9 cellular contexts compared by ENCODE assay signal in the genomic region with DNA sequence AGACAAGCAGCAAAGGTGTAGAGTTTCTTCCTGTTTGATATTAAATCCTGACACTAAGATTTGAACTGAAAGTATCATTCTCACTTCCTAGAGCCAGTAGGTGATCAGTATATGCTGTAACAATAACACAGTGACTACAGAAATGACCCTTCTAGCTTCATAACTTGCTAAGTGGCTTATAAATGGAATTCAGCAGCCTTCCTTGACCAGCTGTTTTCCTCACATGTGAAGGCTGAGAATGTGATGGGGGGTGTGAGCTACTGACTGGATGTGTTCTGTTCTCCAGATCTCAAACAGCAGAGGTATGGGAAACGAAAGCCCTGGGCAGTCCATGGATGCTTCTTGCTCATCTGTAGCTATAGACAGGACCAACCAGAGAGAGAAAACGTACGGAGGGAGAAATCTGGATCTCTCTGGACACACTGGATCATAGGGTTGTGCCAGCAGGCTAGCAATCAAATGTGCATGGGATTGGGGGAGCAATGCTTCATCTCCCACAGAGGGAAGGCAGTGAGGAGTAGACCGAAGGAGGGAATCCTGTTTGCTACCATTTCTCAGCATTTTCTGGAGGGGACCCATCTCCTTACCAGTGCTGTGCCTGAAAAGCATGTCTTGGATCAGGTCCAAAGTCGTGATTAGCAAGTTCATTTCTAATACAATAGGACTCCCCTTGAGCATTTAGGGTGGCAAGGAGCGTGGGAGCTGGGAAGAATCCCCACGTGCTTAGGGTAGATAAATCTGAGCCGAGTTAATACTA. TPM values are rescaled to one million over a fixed set of nuclear protein-coding genes. Genes with fewer than 3 reads are reported as not detected.
DNase-seq lines count a peak whose midpoint lies in the region; ATAC-seq, FAIRE-seq and TF ChIP-seq lines count a peak whose summit lies in the region.
"Had no signal": no experiment of that assay in that cellular context is flagged by ENCODE, and none has a peak within 500 bp of the region (broad histone marks: within the 10 kb centered on the region; RNA-seq: fewer than 3 reads in every experiment).

No MANE protein-coding gene starts in this region.

- no peaks in the 10 kb centered on the region for H4K20me1 ChIP-seq in K562 (replicated peaks; ENCODE audit: control insufficient read depth, insufficient read depth, low read length)
- peaks cover 31% of the 10 kb centered on the region for H4K20me1 ChIP-seq in smooth muscle cell (ENCODE audit: low read depth)

- no peaks in the 10 kb centered on the region for H3K27me3 ChIP-seq in K562 (ENCODE audit: control insufficient read depth in 2 of 2, insufficient read depth in 2 of 2, low read length in 2 of 2)
- no peaks in the 10 kb centered on the region for H3K27me3 ChIP-seq in smooth muscle cell (ENCODE audit: low read depth)
- H3K27me3 ChIP-seq in psoas muscle (ENCODE audit: insufficient read depth in 3 of 3, low read length in 2 of 3), result no peaks in the 10 kb centered on the region

- H3K9me3 ChIP-seq in K562 (replicated peaks; ENCODE audit: control insufficient read depth, insufficient read depth, low read depth, low read length) (no peaks in the 10 kb centered on the region), smooth muscle cell (replicated peaks; ENCODE audit: low read depth) (no peaks in the 10 kb centered on the region), psoas muscle (no peaks in the 10 kb centered on the region)

- H3F3A ChIP-seq in smooth muscle cell (ENCODE audit: low read depth), result peaks cover 24% of the 10 kb centered on the region

- H3K9ac ChIP-seq in K562 (ENCODE audit: insufficient read depth in 1 of 2, low read depth in 2 of 2, low read length in 2 of 2), result no peak overlapping the region
- H3K9ac ChIP-seq in smooth muscle cell (ENCODE audit: low read depth), result no peak overlapping the region

- no TSS peak for BruUV-seq in K562 (replicated peaks; lab: Mats Ljungman, UMichigan)

- H3K4me1 ChIP-seq in K562 (replicated peaks in 1 of 2; ENCODE audit: control insufficient read depth in 2 of 2, insufficient read depth in 2 of 2, low read length in 2 of 2) (peaks cover 0 to 12% of the 10 kb centered on the region in 2 experiments; a peak in 3 of 5 replicates), smooth muscle cell (ENCODE audit: low read depth) (peaks cover 7% of the 10 kb centered on the region), psoas muscle (no peaks in the 10 kb centered on the region)

- no peak for FAIRE-seq in K562 (lab: Jason Lieb, UNC)

- H3K9me1 ChIP-seq in K562 (ENCODE audit: control insufficient read depth, insufficient read depth, low read length), result no peaks in the 10 kb centered on the region

- in situ Hi-C loops in K562 (cut with MboI), result no loop called here

- H2AFZ ChIP-seq in K562 (ENCODE audit: low read depth, low read length) (no peak overlapping the region), smooth muscle cell (ENCODE audit: low read depth) (no peak overlapping the region)

- intact Hi-C loops in K562 (cut with micrococcal nuclease) (no loop called here), Right ventricle myocardium superior (cut with DNase I) (loop anchor here (10.0 kb wide), 1 partner anchor 60 kb away; no protein-coding TSS in a partner anchor), psoas muscle (cut with DNase I) (no loop called here)

- CTCF ChIA-PET in K562 (lab: Yijun Ruan, JAX; ENCODE audit: low intra/inter-chr PET ratio), result interaction anchor here (0.6 kb wide), 1 partner anchor 407 kb away, joined by 3 read pairs; a partner anchor contains a TSS

- no peak for TF ChIP-seq POLR2A in K562 (conservative IDR thresholded peaks at IDR 0.05)

- H3K36me3 ChIP-seq in K562 (ENCODE audit: control insufficient read depth, insufficient read depth, low read length), result peaks cover 17% of the 10 kb centered on the region
- no peaks in the 10 kb centered on the region for H3K36me3 ChIP-seq in smooth muscle cell (ENCODE audit: low read depth)
- H3K36me3 ChIP-seq in psoas muscle (ENCODE audit: insufficient read depth in 1 of 2, low read depth in 1 of 2), result no peaks in the 10 kb centered on the region

- peak; percentile 60 for ATAC-seq in GM18502 (IDR thresholded peaks at IDR 0.05; ENCODE audit: poor library complexity, unreplicated experiment)
- ATAC-seq in GM19463 (IDR thresholded peaks at IDR 0.05; ENCODE audit: unreplicated experiment), result peak; percentile 56
- peak; percentile 55 for ATAC-seq in HG03095 (IDR thresholded peaks at IDR 0.05; ENCODE audit: unreplicated experiment)
- ATAC-seq in K562, result peak; percentile 12
- ATAC-seq in Right ventricle myocardium superior (ENCODE audit: poor library complexity), result no peak
- ATAC-seq in psoas muscle, result no peak

- TF ChIP-seq CTCF in K562 (IDR thresholded peaks at IDR 0.05 in 2 of 3, conservative IDR thresholded peaks at IDR 0.05 in 1 of 3; ENCODE audit: insufficient read depth in 2 of 3, low read depth in 1 of 3, low read length in 3 of 3) (no peak), smooth muscle cell (IDR thresholded peaks at IDR 0.05; ENCODE audit: borderline replicate concordance, insufficient read depth, poor library complexity, severe bottlenecking) (no peak), psoas muscle (IDR thresholded peaks at IDR 0.05) (no peak)

- DNase-seq in K562 (ENCODE audit: extremely low read depth in 1 of 4, low spot score in 3 of 4) (no peak), Right ventricle myocardium superior (no peak), smooth muscle cell (lab: John Stamatoyannopoulos, UW; ENCODE audit: unreplicated experiment) (no peak), CD1c-positive myeloid dendritic cell (ENCODE audit: extremely low spot score) (no peak), psoas muscle (no peak)
- DNase-seq: KBM-7 had no signal

- H3K27ac ChIP-seq in K562 (ENCODE audit: extremely low read depth, low read depth, low read length) (no peak overlapping the region), smooth muscle cell (ENCODE audit: low read depth) (no peak overlapping the region), psoas muscle (no peak overlapping the region)

- H3K4me2 ChIP-seq in K562 (ENCODE audit: insufficient read depth, low read length), result no peak overlapping the region
- no peak overlapping the region for H3K4me2 ChIP-seq in smooth muscle cell

- POLR2A ChIA-PET in K562 (lab: Yijun Ruan, JAX), result no interaction called here

- H3K4me3 ChIP-seq in K562 (no peak overlapping the region), smooth muscle cell (no peak overlapping the region), psoas muscle (no peak overlapping the region)

- TF ChIP-seq EP300 in K562 (IDR thresholded peaks at IDR 0.05; ENCODE audit: low read length), result no peak

- 72% methylated on average over 8 of the region's 8 CpGs for WGBS in K562 (ENCODE audit: insufficient coverage, low coverage, missing lambda C conversion rate)
- WGBS in smooth muscle cell (ENCODE audit: low lambda C conversion rate), result 93% methylated on average over 8 of the region's 8 CpGs
- 79 to 82% (median 80%) methylated on average over 8 of the region's 8 CpGs for WGBS in psoas muscle, 3 donors

- H3K79me2 ChIP-seq in K562 (ENCODE audit: control insufficient read depth, insufficient read depth, low read length) (no peaks in the 10 kb centered on the region), smooth muscle cell (ENCODE audit: low read depth) (peaks cover 46% of the 10 kb centered on the region)

- TF ChIP-seq RAD21 in K562 (CRISPR knock-in tag; conservative IDR thresholded peaks at IDR 0.05 in 1 of 2, IDR thresholded peaks at IDR 0.05 in 1 of 2), result no peak

RNA-seq across cellular contexts. Expression of a gene that starts 39.4 kb away (rescaled TPM):
- 10.6 and 20.5 TPM in 2 replicates for total RNA-seq in K562 (2011; cell fraction: chromatin; rRNA removed; ENCODE audit: low replicate concordance)
- 7.8 and 9.0 TPM in 2 replicates for total RNA-seq in K562 (2011; cell fraction: nucleolus; rRNA removed)
- 12.6 and 24.7 TPM in 2 replicates for total RNA-seq in K562 (2011; cell fraction: nucleoplasm; rRNA removed)
- total RNA-seq in K562 (2014; rRNA removed), result 42.0 and 46.0 TPM in 2 replicates
- 38.5 and 47.4 TPM in 2 replicates for total RNA-seq in K562 (2014; rRNA removed; fragmentation: Illumina TruSeq; extraction: Trizol)
- 44.8 and 47.0 TPM in 2 replicates for total RNA-seq in K562 (2015; rRNA removed; fragmentation: Illumina TruSeq; extraction: Trizol)
- 33.6 and 36.7 TPM in 2 replicates for total RNA-seq in K562 (2021)
- polyA plus RNA-seq in K562 (2011; rRNA removed), result 44.6 and 52.2 TPM in 2 replicates
- polyA plus RNA-seq in K562 (2011; cell fraction: cytosol; rRNA removed), result 35.0 and 41.8 TPM in 2 replicates
- 20.2 and 24.7 TPM in 2 replicates for polyA plus RNA-seq in K562 (2011; cell fraction: nucleus; rRNA removed)
- 37.7 and 53.3 TPM in 2 replicates for polyA plus RNA-seq in K562 (2012)
- 49.3 and 57.3 TPM in 2 replicates for polyA plus RNA-seq in K562 (2014; fragmentation: Illumina TruSeq; extraction: Trizol)
- polyA plus RNA-seq in K562 (2014; fragmentation: Nextera tagmentation; extraction: Ambion mirVana), result 10 to 100 TPM; 29.9 to 34.3 TPM
- 35.8 and 47.6 TPM in 2 replicates for polyA plus RNA-seq in K562 (2014; rRNA removed)
- polyA minus RNA-seq in K562 (2011; rRNA and poly(A)+ RNA removed), result 45.1 and 60.6 TPM in 2 replicates
- polyA minus RNA-seq in K562 (2011; cell fraction: cytosol; rRNA and poly(A)+ RNA removed), result 38.1 and 47.6 TPM in 2 replicates
- 9.3 and 20.3 TPM in 2 replicates for polyA minus RNA-seq in K562 (2011; cell fraction: nucleus; rRNA and poly(A)+ RNA removed)
- 13.6 TPM for total RNA-seq in Right ventricle myocardium superior
- 81.2 and 85.1 TPM in 2 replicates for total RNA-seq in smooth muscle cell
- 15.7 and 34.2 TPM in 2 replicates for polyA plus RNA-seq in smooth muscle cell
- 1 to 10 TPM in 3 of 4 donors, under 1 TPM in 1; 0.73 to 2.5 (median 2.1) TPM for total RNA-seq in psoas muscle
- 1 to 10 TPM; 1.2 to 1.6 (median 1.5) TPM for polyA plus RNA-seq in psoas muscle

RNA-seq across cellular contexts. Expression of a gene that starts 57.0 kb away (rescaled TPM):
- 60.9 and 67.5 TPM in 2 replicates for total RNA-seq in K562 (2011; cell fraction: chromatin; rRNA removed; ENCODE audit: low replicate concordance)
- 23.5 and 28.4 TPM in 2 replicates for total RNA-seq in K562 (2011; cell fraction: nucleolus; rRNA removed)
- total RNA-seq in K562 (2011; cell fraction: nucleoplasm; rRNA removed), result 32.8 and 46.1 TPM in 2 replicates
- 82.1 and 120 TPM in 2 replicates for total RNA-seq in K562 (2014; rRNA removed)
- 108 and 110 TPM in 2 replicates for total RNA-seq in K562 (2014; rRNA removed; fragmentation: Illumina TruSeq; extraction: Trizol)
- 91.4 and 94.6 TPM in 2 replicates for total RNA-seq in K562 (2015; rRNA removed; fragmentation: Illumina TruSeq; extraction: Trizol)
- total RNA-seq in K562 (2021), result 109 and 114 TPM in 2 replicates
- 157 and 187 TPM in 2 replicates for polyA plus RNA-seq in K562 (2011; rRNA removed)
- 64.0 and 120 TPM in 2 replicates for polyA plus RNA-seq in K562 (2011; cell fraction: cytosol; rRNA removed)
- 85.1 and 121 TPM in 2 replicates for polyA plus RNA-seq in K562 (2011; cell fraction: nucleus; rRNA removed)
- 93.3 and 132 TPM in 2 replicates for polyA plus RNA-seq in K562 (2012)
- polyA plus RNA-seq in K562 (2014; fragmentation: Illumina TruSeq; extraction: Trizol), result 95.4 and 119 TPM in 2 replicates
- 10 to 100 TPM; 50.6 to 60.9 TPM for polyA plus RNA-seq in K562 (2014; fragmentation: Nextera tagmentation; extraction: Ambion mirVana)
- polyA plus RNA-seq in K562 (2014; rRNA removed), result 72.5 and 76.2 TPM in 2 replicates
- polyA minus RNA-seq in K562 (2011; rRNA and poly(A)+ RNA removed), result 200 and 211 TPM in 2 replicates
- polyA minus RNA-seq in K562 (2011; cell fraction: cytosol; rRNA and poly(A)+ RNA removed), result 69.9 and 88.9 TPM in 2 replicates
- polyA minus RNA-seq in K562 (2011; cell fraction: nucleus; rRNA and poly(A)+ RNA removed), result 47.1 and 79.5 TPM in 2 replicates
- 315 TPM for total RNA-seq in Right ventricle myocardium superior
- 116 and 136 TPM in 2 replicates for total RNA-seq in smooth muscle cell
- 64.5 and 79.5 TPM in 2 replicates for polyA plus RNA-seq in smooth muscle cell
- total RNA-seq in psoas muscle, result 100 to 1,000 TPM in 3 of 4 donors, 10 to 100 TPM in 1; 60.8 to 142 (median 131) TPM
- 10 to 100 TPM; 60.5 to 66.8 (median 64.2) TPM for polyA plus RNA-seq in psoas muscle

Comparison
In these comparisons a context has a peak if more than half of its experiments do, and no peak if none do; other contexts are left out.
1. ATAC-seq: peak in GM18502 (single experiment), GM19463 (single experiment), HG03095 (single experiment) and K562 (single experiment); none in Right ventricle myocardium superior (single experiment) and psoas muscle (0 of 4).